In the genomic region with DNA sequence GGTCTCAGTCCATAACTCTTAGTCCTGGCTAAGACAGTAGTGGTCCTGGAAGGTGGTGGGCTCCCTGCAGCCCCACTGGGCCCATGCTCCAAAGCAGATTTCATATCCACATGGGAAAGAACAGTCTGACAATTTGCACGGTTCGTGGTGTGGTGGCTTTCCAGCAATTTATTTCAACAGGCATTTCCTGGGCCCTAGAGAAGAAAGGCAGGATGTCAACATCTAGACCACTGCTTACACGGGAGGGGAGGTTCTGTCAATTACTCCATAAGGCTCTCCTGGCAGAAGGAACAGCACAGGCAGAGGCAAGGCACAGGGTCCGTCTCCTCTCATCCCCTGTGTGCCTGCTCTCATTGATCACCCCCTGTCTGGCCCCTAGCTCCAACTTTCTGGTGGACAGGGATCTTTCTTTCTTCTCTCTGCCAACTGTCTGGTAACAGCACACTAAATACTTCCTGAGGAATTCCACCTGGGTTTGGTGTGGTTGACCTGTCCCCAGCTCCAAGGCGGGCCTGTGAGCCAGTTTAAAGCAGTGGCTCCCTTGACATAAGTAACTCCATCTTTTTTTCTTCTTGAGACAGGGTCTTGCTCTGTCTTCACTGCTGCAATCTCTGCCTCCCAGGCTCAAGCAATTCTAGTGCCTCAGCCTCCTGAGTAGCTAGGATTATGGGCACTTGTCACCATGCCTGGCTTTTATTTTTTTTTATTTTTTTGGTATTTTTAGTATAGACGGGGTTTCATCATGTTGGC, we compare ENCODE assay signal across 28 cellular contexts. TPM values are rescaled to one million over a fixed set of nuclear protein-coding genes. Genes with fewer than 3 reads are reported as not detected.
"Had no signal": no experiment of that assay in that cellular context is flagged by ENCODE, and none has a peak within 500 bp of the region (broad histone marks: within the 10 kb centered on the region; RNA-seq: fewer than 3 reads in every experiment).

No MANE protein-coding gene starts in this region.

- H3K9me3 Mint-ChIP-seq: activated CD8-positive, alpha-beta T cell treated with anti-CD3 and anti-CD28 coated beads for 36 hours; activated naive CD8-positive, alpha-beta T cell treated with anti-CD3 and anti-CD28 coated beads, Interleukin-2, amount 10 ng/mL, durations not matched to agents 7 days and 5 days; activated T-helper 2 cell treated with anti-CD3 and anti-CD28 coated beads, Interferon-gamma antibody, Interleukin-2, Interleukin-4, amounts not matched to agents 10 μg/mL and 5 μg/mL and 100 μg/mL, durations not matched to agents 14 hours and 24 hours and 36 hours; central memory CD8-positive, alpha-beta T cell; immature natural killer cell; memory B cell; naive B cell; neural crest cell had no signal

- H3K9me3 ChIP-seq: gastroesophageal sphincter, heart right ventricle, mucosa of descending colon, psoas muscle, spleen, tibial artery, vagina had no signal

- H3K4me1 ChIP-seq: psoas muscle had no signal

- FAIRE-seq: endometrium had no signal

- ATAC-seq: activated CD8-positive, alpha-beta T cell treated with anti-CD3 and anti-CD28 coated beads for 36 hours; gastroesophageal sphincter; heart right ventricle; mucosa of descending colon; psoas muscle; right cardiac atrium had no signal

- H3K36me3 ChIP-seq: brain microvascular endothelial cell, gastroesophageal sphincter, heart right ventricle, spleen, tibial artery, vagina had no signal

- H3K27ac ChIP-seq: brain microvascular endothelial cell, gastroesophageal sphincter, heart right ventricle, psoas muscle, vagina had no signal

- H3K36me3 Mint-ChIP-seq: activated naive CD8-positive, alpha-beta T cell treated with anti-CD3 and anti-CD28 coated beads, Interleukin-2, amount 10 ng/mL, durations not matched to agents 7 days and 5 days; memory B cell; naive B cell had no signal

- DNase-seq: activated CD4-positive, alpha-beta T cell treated with anti-CD3 and anti-CD28 coated beads for 48 hours; activated CD4-positive, CD25-positive, alpha-beta regulatory T cell; activated CD8-positive, alpha-beta T cell treated with anti-CD3 and anti-CD28 coated beads for 36 hours; activated naive CD4-positive, alpha-beta T cell treated with Interleukin-2 at 50 U/mL for 16 hours; activated naive CD8-positive, alpha-beta T cell treated with anti-CD3 and anti-CD28 coated beads, Interleukin-2, amount 10 ng/mL, durations not matched to agents 7 days and 5 days; activated T-cell treated with anti-CD3 and anti-CD28 coated beads, Interleukin-2, amount 50 U/mL, for 1 hour; brain microvascular endothelial cell; cortex of kidney; erythroblast; heart right ventricle; immature natural killer cell; mucosa of descending colon; naive B cell; psoas muscle; right cardiac atrium; spleen; stimulated activated CD4-positive, alpha-beta T cell treated with anti-CD3 and anti-CD28 coated beads, Interleukin-4, amount 100 ng/mL, for 4 hours; stimulated activated naive CD4-positive, alpha-beta T cell; T1000; tibial artery had no signal

- H3K27ac Mint-ChIP-seq: activated CD8-positive, alpha-beta T cell treated with anti-CD3 and anti-CD28 coated beads for 36 hours; activated naive CD8-positive, alpha-beta T cell treated with anti-CD3 and anti-CD28 coated beads, Interleukin-2, amount 10 ng/mL, durations not matched to agents 7 days and 5 days; activated T-helper 2 cell treated with anti-CD3 and anti-CD28 coated beads, Interferon-gamma antibody, Interleukin-2, Interleukin-4, amounts not matched to agents 10 μg/mL and 5 μg/mL and 100 μg/mL, durations not matched to agents 14 hours and 24 hours and 36 hours; immature natural killer cell; memory B cell had no signal

- H3K27me3 ChIP-seq: brain microvascular endothelial cell, gastroesophageal sphincter, tibial artery, vagina had no signal

- H3K4me3 Mint-ChIP-seq: activated CD8-positive, alpha-beta T cell treated with anti-CD3 and anti-CD28 coated beads for 36 hours; activated naive CD8-positive, alpha-beta T cell treated with anti-CD3 and anti-CD28 coated beads, Interleukin-2, amount 10 ng/mL, durations not matched to agents 7 days and 5 days; central memory CD8-positive, alpha-beta T cell; immature natural killer cell; memory B cell; neural crest cell had no signal

- H3K4me3 ChIP-seq: gastroesophageal sphincter, heart right ventricle, mucosa of descending colon, psoas muscle, spleen, tibial artery, vagina had no signal

RNA-seq across cellular contexts. Expression of a gene that starts 5.1 kb away (rescaled TPM):
- total RNA-seq: activated naive CD8-positive, alpha-beta T cell treated with anti-CD3 and anti-CD28 coated beads, Interleukin-2, amount 10 ng/mL, durations not matched to agents 7 days and 5 days; activated T-helper 2 cell treated with anti-CD3 and anti-CD28 coated beads, Interferon-gamma antibody, Interleukin-2, Interleukin-4, amounts not matched to agents 10 μg/mL and 5 μg/mL and 100 μg/mL, durations not matched to agents 14 hours and 24 hours and 36 hours; T-helper 1 cell treated with Interleukin-12 subunit alpha and Interleukin-12 subunit beta and Interleukin-4 antibody, amounts not matched to agents 30 ng/mL and 1 ng/mL, for 36 hours had no signal
